ENCODE assay signal across 18 cellular contexts in genomic region chr14:58832010-58832409, GRCh38.
DNase-seq lines count a peak whose midpoint lies in the region; ATAC-seq and TF ChIP-seq lines count a peak whose summit lies in the region.
"Had no signal": no experiment of that assay in that cellular context is flagged by ENCODE, and none has a peak within 500 bp of the region (broad histone marks: within the 10 kb centered on the region; RNA-seq: fewer than 3 reads in every experiment).

No MANE protein-coding gene starts in this region.

- DNase-seq in NCI-H1417 (lab: John Stamatoyannopoulos, UW), result peak in 2 of 3 experiments; percentile 34 to 59
- DNase-seq in NCI-H1417 treated with DMSO at 0.1 percent for 48 hours (lab: John Stamatoyannopoulos, UW), result no peak
- DNase-seq in NCI-H446 (lab: John Stamatoyannopoulos, UW), result peak; percentile 17 to 50
- DNase-seq in epidermal melanocyte (ENCODE audit: insufficient read length, low spot score), result peak; percentile 32
- peak; percentile 78 for DNase-seq in retinal pigment epithelial cell (ENCODE audit: low read depth)
- no peak for DNase-seq in NCI-H526 treated with DMSO at 0.1 percent for 48 hours (lab: John Stamatoyannopoulos, UW)
- DNase-seq in T-cell, result no peak
- no peak for DNase-seq in vagina (ENCODE audit: extremely low spot score in 2 of 2)
- DNase-seq: 8988T; activated CD4-positive, alpha-beta T cell treated with anti-CD3 and anti-CD28 coated beads, Interleukin-2, amount 10 ng/mL, durations not matched to agents 7 days and 5 days; activated naive CD4-positive, alpha-beta T cell treated with anti-CD3 and anti-CD28 coated beads for 36 hours; cortex of kidney; left lung; stimulated activated naive B cell treated with anti-CD40 and anti-IgM and Interleukin-4, amounts not matched to agents 10 μg/mL and 1 μg/mL and 100 μg/mL, for 72 hours had no signal

- peaks cover 9% of the 10 kb centered on the region for H3K4me1 ChIP-seq in vagina
- H3K4me1 ChIP-seq: BLaER1, left lung, parathyroid adenoma, tibial nerve had no signal

- H3K4me3 ChIP-seq in retinal pigment epithelial cell (ENCODE audit: low read length) (no peak overlapping the region), vagina (no peak overlapping the region)
- H3K4me3 ChIP-seq: BLaER1, left lung, tibial nerve had no signal

- CTCF ChIA-PET in T-cell (lab: Charles Lee), result no interaction called here

- H3K9me3 Mint-ChIP-seq in T-cell, result peaks cover 0 to 3% (median 0%) of the 10 kb centered on the region in 3 donors

- intact Hi-C loops in vagina (cut with DNase I), result no loop called here

- no peak for TF ChIP-seq POLR2A in vagina (IDR thresholded peaks at IDR 0.05)

- no peaks in the 10 kb centered on the region for H3K9me3 ChIP-seq in vagina

- H3K4me3 Mint-ChIP-seq in T-cell, result no peak overlapping the region
- H3K4me3 Mint-ChIP-seq: activated CD4-positive, alpha-beta T cell treated with anti-CD3 and anti-CD28 coated beads, Interleukin-2, amount 10 ng/mL, durations not matched to agents 7 days and 5 days; activated naive CD4-positive, alpha-beta T cell treated with anti-CD3 and anti-CD28 coated beads for 36 hours; stimulated activated naive B cell treated with anti-CD40 and anti-IgM and Interleukin-4, amounts not matched to agents 10 μg/mL and 1 μg/mL and 100 μg/mL, for 72 hours had no signal

- no peaks in the 10 kb centered on the region for H3K27me3 Mint-ChIP-seq in T-cell
- H3K27me3 Mint-ChIP-seq: activated CD4-positive, alpha-beta T cell treated with anti-CD3 and anti-CD28 coated beads, Interleukin-2, amount 10 ng/mL, durations not matched to agents 7 days and 5 days had no signal

- no peak overlapping the region for H3K27ac Mint-ChIP-seq in T-cell
- H3K27ac Mint-ChIP-seq: activated CD4-positive, alpha-beta T cell treated with anti-CD3 and anti-CD28 coated beads, Interleukin-2, amount 10 ng/mL, durations not matched to agents 7 days and 5 days; activated naive CD4-positive, alpha-beta T cell treated with anti-CD3 and anti-CD28 coated beads for 36 hours; stimulated activated naive B cell treated with anti-CD40 and anti-IgM and Interleukin-4, amounts not matched to agents 10 μg/mL and 1 μg/mL and 100 μg/mL, for 72 hours had no signal

- TF ChIP-seq CTCF in retinal pigment epithelial cell (conservative IDR thresholded peaks at IDR 0.05; ENCODE audit: low read depth, low read length) (no peak), vagina (IDR thresholded peaks at IDR 0.05) (no peak)

- no peaks in the 10 kb centered on the region for H3K36me3 Mint-ChIP-seq in T-cell
- H3K36me3 Mint-ChIP-seq: stimulated activated naive B cell treated with anti-CD40 and anti-IgM and Interleukin-4, amounts not matched to agents 10 μg/mL and 1 μg/mL and 100 μg/mL, for 72 hours had no signal

- no peaks in the 10 kb centered on the region for H3K27me3 ChIP-seq in vagina
- H3K27me3 ChIP-seq: BLaER1, left lung, tibial nerve had no signal

- no peak for ATAC-seq in T-cell (replicated peaks in 1 of 4)
- ATAC-seq: left lung; stimulated activated naive B cell treated with anti-CD40 and anti-IgM and Interleukin-4, amounts not matched to agents 10 μg/mL and 1 μg/mL and 100 μg/mL, for 72 hours had no signal

- no peak overlapping the region for H3K27ac ChIP-seq in vagina
- H3K27ac ChIP-seq: BLaER1, epithelial cell of prostate, left lung, parathyroid adenoma, tibial nerve had no signal

- H3K36me3 ChIP-seq in vagina, result no peaks in the 10 kb centered on the region
- H3K36me3 ChIP-seq: BLaER1, left lung, tibial nerve had no signal

- H3K4me1 Mint-ChIP-seq in T-cell, result peaks cover 0 to 13% (median 5%) of the 10 kb centered on the region in 3 donors

- POLR2A ChIA-PET in T-cell (lab: Charles Lee), result no interaction called here

Comparison
In these comparisons a context has a peak if more than half of its experiments do, and no peak if none do; other contexts are left out.
1. DNase-seq: peak in NCI-H1417 (2 of 3), NCI-H446 (2 of 2), epidermal melanocyte (single experiment) and retinal pigment epithelial cell (single experiment); none in NCI-H1417 treated with DMSO at 0.1 percent for 48 hours (single experiment), NCI-H526 treated with DMSO at 0.1 percent for 48 hours (single experiment), T-cell (0 of 34) and vagina (0 of 2).